Comparison of ENCODE assay signal across 8 cellular contexts in the genomic region with DNA sequence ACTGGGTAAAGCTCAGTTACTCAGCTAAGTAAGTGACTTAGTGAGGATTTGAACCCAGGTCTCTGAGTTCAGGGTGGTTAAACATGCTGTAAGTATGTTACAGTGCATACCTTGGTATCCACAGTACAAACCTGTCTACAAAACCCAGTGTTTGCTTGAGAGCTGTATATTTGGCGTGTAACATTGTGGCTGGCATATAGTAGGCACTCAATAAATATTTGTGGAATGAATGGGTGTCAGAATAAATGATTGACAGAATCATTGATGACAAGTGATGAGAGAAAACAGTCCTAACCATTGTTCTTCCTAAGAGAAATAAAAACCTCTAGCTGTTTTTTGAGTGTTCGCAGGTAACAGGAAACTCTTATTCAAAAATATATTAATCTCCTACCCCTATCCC.
DNase-seq lines count a peak whose midpoint lies in the region; ATAC-seq and TF ChIP-seq lines count a peak whose summit lies in the region.

No MANE protein-coding gene starts in this region.

- no peaks in the 10 kb centered on the region for H4K20me1 ChIP-seq in DND-41 (ENCODE audit: insufficient read depth, low read length)

- H3K36me3 Mint-ChIP-seq in effector memory CD8-positive, alpha-beta T cell (ENCODE audit: insufficient read depth), result peaks cover 41% of the 10 kb centered on the region

- intact Hi-C loops in psoas muscle (cut with DNase I), result loop anchor here (2.0 to 10.0 kb wide), 2 partner anchors 363 to 447 kb away; no protein-coding TSS in a partner anchor

- peak overlapping the region; percentile 95 to 96 for H3K27ac Mint-ChIP-seq in effector memory CD8-positive, alpha-beta T cell

- H3K4me3 Mint-ChIP-seq in effector memory CD8-positive, alpha-beta T cell, result peak overlapping the region; percentile 86 to 90

- H3K4me1 ChIP-seq in DND-41 (ENCODE audit: insufficient read depth, low read length) (peaks cover 49% of the 10 kb centered on the region), psoas muscle (peaks cover 10% of the 10 kb centered on the region)

- H3K79me2 ChIP-seq in DND-41 (ENCODE audit: insufficient read depth, low read length), result peaks cover 14% of the 10 kb centered on the region

- peak overlapping the region; percentile 93 for H3K27ac ChIP-seq in DND-41 (ENCODE audit: low read length)
- peak overlapping the region; percentile 86 for H3K27ac ChIP-seq in psoas muscle

- no peak for DNase-seq in DND-41
- peak; percentile 41 for DNase-seq in NAMALWA (ENCODE audit: low spot score)
- no peak for DNase-seq in effector memory CD8-positive, alpha-beta T cell
- no peak for DNase-seq in psoas muscle
- DNase-seq in EL, result no peak
- DNase-seq in pons (ENCODE audit: low spot score), result no peak
- DNase-seq in NCI-H1048 (lab: John Stamatoyannopoulos, UW), result no peak

- H3K27me3 ChIP-seq in DND-41 (ENCODE audit: insufficient read depth, low read length, poor library complexity) (peaks cover 1% of the 10 kb centered on the region), psoas muscle (ENCODE audit: insufficient read depth in 3 of 3, low read length in 2 of 3) (peaks cover 0 to 55% (median 0%) of the 10 kb centered on the region in 3 donors)

- H3K9me3 Mint-ChIP-seq in effector memory CD8-positive, alpha-beta T cell, result no peaks in the 10 kb centered on the region

- H3K4me3 ChIP-seq in DND-41 (ENCODE audit: low read depth in 1 of 2, low read length in 2 of 2), result peak overlapping the region in 1 of 2 experiments; percentile 52; a peak in 2 of 4 replicates
- peak overlapping the region; percentile 70 for H3K4me3 ChIP-seq in psoas muscle

- H3K36me3 ChIP-seq in DND-41 (ENCODE audit: insufficient read depth, low read length) (no peaks in the 10 kb centered on the region), psoas muscle (ENCODE audit: insufficient read depth in 1 of 2, low read depth in 1 of 2) (no peaks in the 10 kb centered on the region)

- ATAC-seq in DND-41 (ENCODE audit: insufficient read depth, low read depth), result no peak
- ATAC-seq in effector memory CD8-positive, alpha-beta T cell (replicated peaks), result no peak
- no peak for ATAC-seq in psoas muscle
- ATAC-seq in GM18909 (IDR thresholded peaks at IDR 0.05; ENCODE audit: poor library complexity, unreplicated experiment), result no peak

- peak overlapping the region; percentile 47; the same call in 1 of the 2 replicates for H2AFZ ChIP-seq in DND-41 (ENCODE audit: low read depth, low read length)

- no peaks in the 10 kb centered on the region for H3K27me3 Mint-ChIP-seq in effector memory CD8-positive, alpha-beta T cell

- H3K4me2 ChIP-seq in DND-41 (ENCODE audit: insufficient read depth, low read length), result peak overlapping the region; percentile 69

- WGBS in psoas muscle, 3 donors, result 86 to 98% (median 96%) methylated on average over 2 of the region's 2 CpGs

- H3K9me3 ChIP-seq in DND-41 (ENCODE audit: insufficient read depth, low read length, severe bottlenecking) (no peaks in the 10 kb centered on the region), psoas muscle (no peaks in the 10 kb centered on the region)

- H3K9ac ChIP-seq in DND-41 (ENCODE audit: low read depth, low read length), result peak overlapping the region; percentile 98

- TF ChIP-seq CTCF in DND-41 (IDR thresholded peaks at IDR 0.05; ENCODE audit: borderline replicate concordance, extremely low read depth, low read length, poor library complexity, severe bottlenecking) (no peak), psoas muscle (IDR thresholded peaks at IDR 0.05) (no peak)

- H3K4me1 Mint-ChIP-seq in effector memory CD8-positive, alpha-beta T cell (ENCODE audit: low read depth in 2 of 2), result peaks cover 18 to 24% of the 10 kb centered on the region in 2 donors
